ENCODE assay signal across 6 cellular contexts in the genomic region with DNA sequence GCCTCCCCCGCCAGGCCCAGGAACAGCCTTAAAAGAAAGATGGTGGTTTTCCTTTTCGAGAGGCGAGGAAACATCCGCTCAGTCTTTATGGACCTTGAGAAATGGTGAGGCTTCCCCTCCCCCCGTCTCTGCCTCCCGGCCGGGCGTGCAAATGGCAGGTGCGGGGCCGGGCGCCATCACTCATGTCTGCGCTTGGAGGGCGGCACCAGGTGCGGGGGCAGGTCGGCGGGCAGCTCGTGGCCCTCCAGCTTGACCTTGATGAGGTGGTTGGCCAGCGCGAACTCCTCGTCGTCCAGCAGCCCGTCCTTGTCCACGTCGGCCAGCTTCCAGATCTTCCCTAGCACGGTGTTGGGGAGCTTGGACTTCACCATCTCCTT. TPM values are rescaled to one million over a fixed set of nuclear protein-coding genes. Genes with fewer than 3 reads are reported as not detected.
DNase-seq lines count a peak whose midpoint lies in the region; ATAC-seq and TF ChIP-seq lines count a peak whose summit lies in the region.

No MANE protein-coding gene starts in this region.

- peak overlapping the region; percentile 93 for H3K27ac ChIP-seq in left ventricle myocardium inferior (replicated peaks)
- peak overlapping the region; percentile 85 to 97 (median 94) for H3K27ac ChIP-seq in gastroesophageal sphincter

- WGBS in gastroesophageal sphincter (ENCODE audit: low coverage in 1 of 2), 2 donors = 87% methylated on average over 3 of the region's 25 CpGs; no CpG with 5 or more reads in 1 of the 2 donors

- H3K4me3 ChIP-seq in left ventricle myocardium inferior (peak overlapping the region; percentile 49), gastroesophageal sphincter (no peak overlapping the region)

- H3K4me1 Mint-ChIP-seq in type B pancreatic cell (ENCODE audit: unreplicated experiment) = peaks cover 5% of the 10 kb centered on the region

- TF ChIP-seq CTCF in left ventricle myocardium inferior (IDR thresholded peaks at IDR 0.05; ENCODE audit: borderline replicate concordance) (no peak), gastroesophageal sphincter (IDR thresholded peaks at IDR 0.05) (no peak), type B pancreatic cell (conservative IDR thresholded peaks at IDR 0.05) (no peak)

- no peaks in the 10 kb centered on the region for H3K27me3 ChIP-seq in left ventricle myocardium inferior (ENCODE audit: low read depth)
- H3K27me3 ChIP-seq in gastroesophageal sphincter = no peaks in the 10 kb centered on the region

- no peaks in the 10 kb centered on the region for H3K9me3 ChIP-seq in left ventricle myocardium inferior (replicated peaks)
- no peaks in the 10 kb centered on the region for H3K9me3 ChIP-seq in gastroesophageal sphincter

- DNase-seq in left ventricle myocardium inferior = no peak
- DNase-seq in Right ventricle myocardium inferior (ENCODE audit: missing footprints) = no peak
- no peak for DNase-seq in type B pancreatic cell (ENCODE audit: extremely low spot score, unreplicated experiment)
- no peak for DNase-seq in NCI-H2227 treated with DMSO at 0.1 percent for 48 hours (lab: John Stamatoyannopoulos, UW)

- peaks cover 37% of the 10 kb centered on the region for H3K36me3 ChIP-seq in left ventricle myocardium inferior
- peaks cover 0 to 47% of the 10 kb centered on the region in 2 donors for H3K36me3 ChIP-seq in gastroesophageal sphincter

- no peak for TF ChIP-seq EP300 in gastroesophageal sphincter (IDR thresholded peaks at IDR 0.05)

- H3K27ac Mint-ChIP-seq in type B pancreatic cell = peak overlapping the region; percentile 23

- H3K36me3 Mint-ChIP-seq in type B pancreatic cell = no peaks in the 10 kb centered on the region

- ATAC-seq in Right ventricle myocardium inferior (no peak), gastroesophageal sphincter (no peak), GM21360 (IDR thresholded peaks at IDR 0.05; ENCODE audit: unreplicated experiment) (no peak)

- H3K4me3 Mint-ChIP-seq in type B pancreatic cell = no peak overlapping the region

- no peaks in the 10 kb centered on the region for H3K9me3 Mint-ChIP-seq in type B pancreatic cell

- no peaks in the 10 kb centered on the region for H3K27me3 Mint-ChIP-seq in type B pancreatic cell

- H3K4me1 ChIP-seq in left ventricle myocardium inferior (peaks cover 100% of the 10 kb centered on the region), gastroesophageal sphincter (peaks cover 15 to 99% (median 73%) of the 10 kb centered on the region in 3 donors)

- intact Hi-C loops in left ventricle myocardium inferior (cut with micrococcal nuclease) (no loop called here), Right ventricle myocardium inferior (cut with DNase I) (loop anchor here (2.0 kb wide), 1 partner anchor 25 kb away; a partner anchor contains a TSS)

- no peak for TF ChIP-seq POLR2A in gastroesophageal sphincter (IDR thresholded peaks at IDR 0.05)

RNA-seq across cellular contexts. Expression of a gene that starts 9.7 kb away (rescaled TPM):
- total RNA-seq in left ventricle myocardium inferior = 1.1 TPM
- total RNA-seq in Right ventricle myocardium inferior = 0.16 TPM
- under 1 TPM; 0.08 to 0.94 (median 0.22) TPM for total RNA-seq in gastroesophageal sphincter
- 20.1 and 47.7 TPM in 2 replicates for total RNA-seq in type B pancreatic cell (ENCODE audit: low replicate concordance)

RNA-seq across cellular contexts. Expression of a gene that starts 24.3 kb away (rescaled TPM):
- total RNA-seq in left ventricle myocardium inferior (40.3 TPM), Right ventricle myocardium inferior (56.0 TPM), gastroesophageal sphincter (100 to 1,000 TPM in 2 of 4 donors, 10 to 100 TPM in 2; 92.1 to 188 (median 101) TPM), type B pancreatic cell (ENCODE audit: low replicate concordance) (86.6 and 121 TPM in 2 replicates)

RNA-seq across cellular contexts. Expression of a gene that starts 43.8 kb away (rescaled TPM):
- total RNA-seq in left ventricle myocardium inferior (8.7 TPM), Right ventricle myocardium inferior (8.4 TPM), gastroesophageal sphincter (10 to 100 TPM in 2 of 4 donors, 1 to 10 TPM in 2; 7.1 to 20.9 (median 11.6) TPM), type B pancreatic cell (ENCODE audit: low replicate concordance) (35.5 and 50.6 TPM in 2 replicates)

RNA-seq across cellular contexts. Expression of a gene that starts 51.1 kb away (rescaled TPM):
- total RNA-seq in left ventricle myocardium inferior (7.5 TPM), Right ventricle myocardium inferior (11.3 TPM), gastroesophageal sphincter (10 to 100 TPM; 17.6 to 24.0 (median 19.6) TPM), type B pancreatic cell (ENCODE audit: low replicate concordance) (8.6 and 20.2 TPM in 2 replicates)

Comparison
In these comparisons a context has a peak if more than half of its experiments do, and no peak if none do; other contexts are left out.
1. RNA of a gene that starts 9.7 kb away (total RNA-seq): 20.1 to 47.7 TPM in type B pancreatic cell; 1.1 TPM in left ventricle myocardium inferior (single experiment), 0.08 to 0.94 TPM in gastroesophageal sphincter and 0.16 TPM in Right ventricle myocardium inferior (single experiment); every median in the first group is over 10 times any median in the second.